Comparison of ENCODE assay signal across 1 cellular context in the genomic region with DNA sequence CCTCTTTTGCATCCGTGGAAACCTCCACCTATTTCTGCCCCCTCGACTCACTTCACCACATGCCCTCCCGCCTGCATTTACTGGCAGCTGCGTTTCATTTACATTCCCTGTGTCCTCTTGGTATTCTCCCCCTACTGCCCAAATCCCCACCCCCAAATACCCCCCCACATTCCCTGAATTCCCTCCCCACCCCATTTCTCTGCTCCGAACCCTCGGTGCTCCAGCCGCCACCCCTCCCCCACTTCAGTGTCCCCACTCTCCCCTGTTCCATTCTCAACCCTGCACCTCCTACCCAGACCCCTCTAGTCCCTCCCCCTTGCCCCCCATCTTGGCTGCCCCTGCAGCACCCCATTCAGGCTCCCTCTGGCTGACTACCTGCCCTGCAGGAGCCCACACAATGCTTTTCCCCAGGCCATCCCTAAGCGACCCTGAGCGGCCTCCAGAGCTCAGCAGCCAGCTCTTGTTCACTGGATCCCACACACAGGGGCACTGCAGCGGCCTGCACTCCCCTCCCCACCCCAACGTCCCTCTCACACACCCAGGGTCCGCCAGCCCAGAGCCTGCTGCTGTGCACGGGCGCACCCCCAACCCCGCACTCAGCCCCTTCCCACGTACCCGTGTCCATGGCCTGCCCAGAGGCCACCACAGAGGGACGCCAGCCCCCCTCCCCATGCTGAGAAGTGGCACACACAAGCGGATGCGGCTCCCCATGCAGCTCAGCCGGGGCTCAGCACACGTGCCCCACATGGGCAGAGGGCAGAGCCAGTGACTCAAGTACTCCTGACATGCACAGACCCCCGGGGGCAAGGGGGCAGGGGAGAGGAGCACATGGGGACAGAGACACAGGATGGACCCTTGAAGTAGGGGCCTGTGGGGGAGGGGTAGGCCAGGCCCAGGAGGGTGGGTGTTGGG.
TF ChIP-seq lines count a peak whose summit lies in the region.

No MANE protein-coding gene starts in this region.

TF ChIP-seq in WTC11, 78 proteins besides CTCF, POLR2A, EP300 and RAD21 (continued from another document):
- TF ChIP-seq AFF4 (CRISPR knock-in tag; IDR thresholded peaks at IDR 0.05; ENCODE audit: borderline replicate concordance) (no peak), FOXP1 (CRISPR knock-in tag; IDR thresholded peaks at IDR 0.05; ENCODE audit: borderline replicate concordance) (0 out of 2 replicates have a peak, but pooled peaks have one; percentile 32), ZNF232 (CRISPR knock-in tag; IDR thresholded peaks at IDR 0.05) (no peak)
TF ChIP-seq in WTC11: peak in this region for 2.
